12 cellular contexts compared by ENCODE assay signal in the genomic region with DNA sequence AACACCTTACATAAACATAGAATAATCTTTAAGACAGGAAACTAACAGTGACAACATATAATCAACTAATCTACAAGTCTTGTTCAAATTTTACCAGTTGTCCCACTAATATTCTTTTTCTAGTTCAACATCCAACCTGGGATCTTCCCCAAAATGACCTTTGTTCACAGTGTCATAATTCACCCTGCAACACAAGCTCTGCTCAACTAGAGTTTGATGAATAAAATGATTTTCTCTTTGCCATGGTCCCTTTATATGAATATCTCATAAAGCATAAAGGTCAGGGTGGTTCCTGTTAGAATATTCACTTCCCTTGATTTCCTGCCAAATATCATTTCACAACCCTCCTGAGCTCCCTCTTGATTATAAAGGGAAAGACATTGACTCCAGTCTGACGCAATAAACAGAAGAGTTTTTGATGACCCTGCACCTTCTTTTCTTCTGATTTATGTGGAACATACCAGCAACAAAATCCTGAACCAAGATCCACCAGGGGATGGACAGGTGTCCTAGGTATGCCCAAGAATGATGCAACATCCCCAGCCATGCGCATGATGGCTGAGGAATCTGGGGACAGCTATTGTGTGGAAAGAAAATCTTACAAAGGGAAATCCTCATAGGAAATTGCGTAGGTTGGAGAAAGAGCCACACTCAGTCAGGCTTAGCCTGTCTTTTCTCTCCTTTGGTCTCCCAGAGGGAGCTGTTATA. TPM values are rescaled to one million over a fixed set of nuclear protein-coding genes. Genes with fewer than 3 reads are reported as not detected.
DNase-seq lines count a peak whose midpoint lies in the region; ATAC-seq, FAIRE-seq and TF ChIP-seq lines count a peak whose summit lies in the region.
"Had no signal": no experiment of that assay in that cellular context is flagged by ENCODE, and none has a peak within 500 bp of the region (broad histone marks: within the 10 kb centered on the region; RNA-seq: fewer than 3 reads in every experiment).

No MANE protein-coding gene starts in this region.

- TF ChIP-seq EP300 in upper lobe of left lung (IDR thresholded peaks at IDR 0.05) = peak in 3 of 4 donors; percentile 34 to 83 (median 53)

- WGBS in upper lobe of left lung, 2 donors = 42 to 52% methylated on average over 3 of the region's 3 CpGs

- CTCF ChIA-PET in activated CD4-positive, alpha-beta T cell treated with anti-CD3 and anti-CD28 coated beads, Interleukin-2, amount 10 ng/mL, durations not matched to agents 7 days and 5 days (lab: Charles Lee) = interaction anchor here (0.8 to 1.5 kb wide), 3 partner anchors 8 to 926 kb away, joined by 3 to 4 read pairs (median 3); no protein-coding TSS in a partner anchor

- peaks cover 34% of the 10 kb centered on the region for H3K27me3 Mint-ChIP-seq in activated CD4-positive, alpha-beta T cell treated with anti-CD3 and anti-CD28 coated beads, Interleukin-2, amount 10 ng/mL, durations not matched to agents 7 days and 5 days

- no peak for TF ChIP-seq CTCF in bronchial epithelial cell (IDR thresholded peaks at IDR 0.05; ENCODE audit: insufficient read depth, low read length, severe bottlenecking)
- no peak for TF ChIP-seq CTCF in upper lobe of left lung (IDR thresholded peaks at IDR 0.05)

- POLR2A ChIA-PET in activated CD4-positive, alpha-beta T cell treated with anti-CD3 and anti-CD28 coated beads, Interleukin-2, amount 10 ng/mL, durations not matched to agents 7 days and 5 days (lab: Charles Lee) = interaction anchor here (0.6 to 1.4 kb wide), 2 partner anchors 45 to 293 kb away, joined by 3 to 5 read pairs; a partner anchor contains a TSS

- no peak overlapping the region for H3K4me3 Mint-ChIP-seq in activated CD4-positive, alpha-beta T cell treated with anti-CD3 and anti-CD28 coated beads, Interleukin-2, amount 10 ng/mL, durations not matched to agents 7 days and 5 days
- H3K4me3 Mint-ChIP-seq: activated CD4-positive, alpha-beta T cell treated with anti-CD3 and anti-CD28 coated beads, Interleukin-2, amount 10 ng/mL, durations not matched to agents 24 days and 14 days; naive thymus-derived CD8-positive, alpha-beta T cell had no signal

- H3K36me3 ChIP-seq in bronchial epithelial cell (ENCODE audit: control insufficient read depth, insufficient read depth, low read length) (no peaks in the 10 kb centered on the region), upper lobe of left lung (no peaks in the 10 kb centered on the region)

- ATAC-seq in Right ventricle myocardium superior (ENCODE audit: poor library complexity) = peak; percentile 28
- peak; percentile 59 for ATAC-seq in left colon
- peak in 1 of 2 donors; percentile 64 for ATAC-seq in upper lobe of left lung (ENCODE audit: low FRiP score in 2 of 2)
- no peak for ATAC-seq in GM18868 (IDR thresholded peaks at IDR 0.05; ENCODE audit: unreplicated experiment)
- ATAC-seq: naive thymus-derived CD8-positive, alpha-beta T cell had no signal

- peaks cover 15% of the 10 kb centered on the region for H3K4me1 Mint-ChIP-seq in activated CD4-positive, alpha-beta T cell treated with anti-CD3 and anti-CD28 coated beads, Interleukin-2, amount 10 ng/mL, durations not matched to agents 7 days and 5 days

- peaks cover 36 to 55% (median 40%) of the 10 kb centered on the region in 4 donors for H3K4me1 ChIP-seq in upper lobe of left lung

- no peak overlapping the region for H3K27ac Mint-ChIP-seq in activated CD4-positive, alpha-beta T cell treated with anti-CD3 and anti-CD28 coated beads, Interleukin-2, amount 10 ng/mL, durations not matched to agents 7 days and 5 days
- H3K27ac Mint-ChIP-seq: activated CD4-positive, alpha-beta T cell treated with anti-CD3 and anti-CD28 coated beads, Interleukin-2, amount 10 ng/mL, durations not matched to agents 24 days and 14 days; naive thymus-derived CD8-positive, alpha-beta T cell had no signal

- FAIRE-seq in bronchial epithelial cell (lab: Jason Lieb, UNC) = no peak

- peaks cover 10% of the 10 kb centered on the region for H3K36me3 Mint-ChIP-seq in activated CD4-positive, alpha-beta T cell treated with anti-CD3 and anti-CD28 coated beads, Interleukin-2, amount 10 ng/mL, durations not matched to agents 7 days and 5 days (ENCODE audit: low read depth)
- H3K36me3 Mint-ChIP-seq: naive thymus-derived CD8-positive, alpha-beta T cell had no signal

- no peaks in the 10 kb centered on the region for H3K9me3 ChIP-seq in upper lobe of left lung

- peak overlapping the region; percentile 11 to 72 (median 66) for H3K27ac ChIP-seq in upper lobe of left lung

- no peak for DNase-seq in Right ventricle myocardium superior
- no peak for DNase-seq in cardiac septum (ENCODE audit: low spot score)
- DNase-seq in bronchial epithelial cell (ENCODE audit: low read depth) = peak; percentile 86
- no peak for DNase-seq in left colon
- no peak for DNase-seq in upper lobe of left lung
- DNase-seq in activated CD4-positive, alpha-beta T cell treated with anti-CD3 and anti-CD28 coated beads, Interleukin-2, amount 10 ng/mL, durations not matched to agents 7 days and 5 days = no peak
- no peak for DNase-seq in SK-N-DZ (ENCODE audit: low spot score)
- DNase-seq: activated CD4-positive, alpha-beta T cell treated with anti-CD3 and anti-CD28 coated beads, Interleukin-2, amount 10 ng/mL, durations not matched to agents 24 days and 14 days; amniotic stem cell; naive thymus-derived CD8-positive, alpha-beta T cell had no signal

- H3K27me3 ChIP-seq in bronchial epithelial cell (ENCODE audit: control insufficient read depth, insufficient read depth, low read length) (no peaks in the 10 kb centered on the region), upper lobe of left lung (no peaks in the 10 kb centered on the region)

- H3K4me3 ChIP-seq in bronchial epithelial cell (ENCODE audit: low read depth, low read length) = no peak overlapping the region
- H3K4me3 ChIP-seq in upper lobe of left lung = no peak overlapping the region

- intact Hi-C loops in Right ventricle myocardium superior (cut with DNase I) = no loop called here
- intact Hi-C loops in cardiac septum (cut with DNase I) = no loop called here
- intact Hi-C loops in left colon (cut with DNase I, micrococcal nuclease) = no loop called here

- H3K9me3 Mint-ChIP-seq in activated CD4-positive, alpha-beta T cell treated with anti-CD3 and anti-CD28 coated beads, Interleukin-2, amount 10 ng/mL, durations not matched to agents 7 days and 5 days = no peaks in the 10 kb centered on the region
- H3K9me3 Mint-ChIP-seq: activated CD4-positive, alpha-beta T cell treated with anti-CD3 and anti-CD28 coated beads, Interleukin-2, amount 10 ng/mL, durations not matched to agents 24 days and 14 days; naive thymus-derived CD8-positive, alpha-beta T cell had no signal

- TF ChIP-seq POLR2A in upper lobe of left lung (IDR thresholded peaks at IDR 0.05) = no peak

RNA-seq across cellular contexts. Expression of a gene that starts 18.6 kb away (rescaled TPM):
- total RNA-seq in Right ventricle myocardium superior (5.9 TPM), cardiac septum (6.8 TPM), bronchial epithelial cell (0.13 and 0.26 TPM in 2 replicates), left colon (10 to 100 TPM in 1 of 2 donors, 1 to 10 TPM in 1; 5.0 to 10.3 TPM), upper lobe of left lung (10 to 100 TPM; 27.2 to 81.9 (median 33.8) TPM)
- total RNA-seq in activated CD4-positive, alpha-beta T cell treated with anti-CD3 and anti-CD28 coated beads, Interleukin-2, amount 10 ng/mL, durations not matched to agents 7 days and 5 days = 10 to 100 TPM; 51.1 to 55.4 TPM
- not detected in 2 replicates for polyA plus RNA-seq in SK-N-DZ (2014; cell fraction: cytosol; rRNA removed)
- polyA plus RNA-seq in SK-N-DZ (2014; cell fraction: nucleus; rRNA removed) = not detected in 2 replicates

RNA-seq across cellular contexts. Expression of a gene that starts 31.4 kb away (rescaled TPM):
- total RNA-seq in Right ventricle myocardium superior (not detected), cardiac septum (0.81 TPM), bronchial epithelial cell (not detected in 2 replicates), left colon (not detected), upper lobe of left lung (under 1 TPM in 2 of 6 donors, not detected in 4; 0.20 to 0.59 TPM)
- total RNA-seq in activated CD4-positive, alpha-beta T cell treated with anti-CD3 and anti-CD28 coated beads, Interleukin-2, amount 10 ng/mL, durations not matched to agents 7 days and 5 days = not detected
- not detected in 2 replicates for polyA plus RNA-seq in SK-N-DZ (2014; cell fraction: cytosol; rRNA removed)
- not detected in 2 replicates for polyA plus RNA-seq in SK-N-DZ (2014; cell fraction: nucleus; rRNA removed)
- total RNA-seq: activated CD4-positive, alpha-beta T cell treated with anti-CD3 and anti-CD28 coated beads, Interleukin-2, amount 10 ng/mL, durations not matched to agents 24 days and 14 days; glomerular endothelial cell; naive thymus-derived CD8-positive, alpha-beta T cell had no signal
- polyA plus RNA-seq: naive thymus-derived CD8-positive, alpha-beta T cell had no signal

RNA-seq across cellular contexts. Expression of a gene that starts 44.6 kb away (rescaled TPM):
- 4.3 TPM for total RNA-seq in Right ventricle myocardium superior
- 4.3 TPM for total RNA-seq in cardiac septum
- 0.13 and 0.26 TPM in 2 replicates for total RNA-seq in bronchial epithelial cell
- total RNA-seq in left colon = 1 to 10 TPM; 4.3 to 7.1 TPM
- total RNA-seq in upper lobe of left lung = 10 to 100 TPM in 4 of 6 donors, 1 to 10 TPM in 2; 7.8 to 49.0 (median 12.0) TPM
- total RNA-seq in activated CD4-positive, alpha-beta T cell treated with anti-CD3 and anti-CD28 coated beads, Interleukin-2, amount 10 ng/mL, durations not matched to agents 7 days and 5 days = 10 to 100 TPM in 1 of 2 experiments, 1 to 10 TPM in 1; 9.9 to 10.2 TPM
- not detected in 2 replicates for polyA plus RNA-seq in SK-N-DZ (2014; cell fraction: cytosol; rRNA removed)
- not detected in 2 replicates for polyA plus RNA-seq in SK-N-DZ (2014; cell fraction: nucleus; rRNA removed)

RNA-seq across cellular contexts. Expression of a gene that starts 46.0 kb away (rescaled TPM):
- total RNA-seq in Right ventricle myocardium superior (28.1 TPM), cardiac septum (9.8 TPM), bronchial epithelial cell (0.26 TPM in 2 replicates), left colon (1 to 10 TPM; 6.1 to 6.8 TPM), upper lobe of left lung (10 to 100 TPM in 5 of 6 donors, 1 to 10 TPM in 1; 9.8 to 54.9 (median 18.1) TPM)
- 10 to 100 TPM; 42.9 to 45.0 TPM for total RNA-seq in activated CD4-positive, alpha-beta T cell treated with anti-CD3 and anti-CD28 coated beads, Interleukin-2, amount 10 ng/mL, durations not matched to agents 7 days and 5 days
- polyA plus RNA-seq in SK-N-DZ (2014; cell fraction: cytosol; rRNA removed) = not detected in 2 replicates
- 0.12 TPM in 1 of 2 replicates, not detected in the other for polyA plus RNA-seq in SK-N-DZ (2014; cell fraction: nucleus; rRNA removed)
